ENCODE assay signal across 9 cellular contexts in the genomic region with DNA sequence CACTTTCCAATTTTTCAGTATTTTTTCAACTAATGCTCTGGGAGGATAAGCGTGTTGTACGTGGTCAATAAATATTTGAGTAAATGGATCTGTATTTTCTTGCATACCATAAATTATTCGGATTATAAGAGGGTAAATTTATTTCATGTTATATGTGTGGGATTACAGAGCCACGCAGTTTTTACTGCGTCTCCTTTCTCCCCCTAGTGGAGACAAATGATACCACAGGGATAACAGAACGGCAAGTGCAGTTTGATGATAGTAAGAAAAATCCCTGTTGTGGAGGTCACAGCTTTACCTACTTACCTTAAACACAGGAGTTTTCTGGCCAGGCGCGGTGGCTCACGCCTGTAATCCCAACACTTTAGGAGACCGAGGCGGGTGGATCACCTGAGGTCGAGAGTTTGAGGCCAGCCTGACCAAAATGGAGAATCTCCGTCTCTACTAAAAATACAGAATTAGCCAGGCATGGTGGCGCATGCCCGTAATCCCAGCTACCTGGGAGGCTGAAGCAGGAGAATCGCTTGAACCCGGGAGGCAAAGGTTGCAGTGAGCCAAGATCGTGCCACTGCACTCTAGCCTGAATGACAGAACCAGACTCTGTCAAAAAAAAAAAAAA. TPM values are rescaled to one million over a fixed set of nuclear protein-coding genes. Genes with fewer than 3 reads are reported as not detected.
DNase-seq lines count a peak whose midpoint lies in the region; ATAC-seq and TF ChIP-seq lines count a peak whose summit lies in the region.
"Had no signal": no experiment of that assay in that cellular context is flagged by ENCODE, and none has a peak within 500 bp of the region (broad histone marks: within the 10 kb centered on the region; RNA-seq: fewer than 3 reads in every experiment).

No MANE protein-coding gene starts in this region.

- in situ Hi-C loops in GM23248 (cut with MboI), result no loop called here

- TF ChIP-seq POLR2A in Peyer's patch (IDR thresholded peaks at IDR 0.05), result no peak

- no peaks in the 10 kb centered on the region for H4K20me1 ChIP-seq in GM23248 (ENCODE audit: insufficient read depth)

- H2AFZ ChIP-seq in GM23248, result no peak overlapping the region

- CTCF ChIA-PET in AG04449 (lab: Yijun Ruan, JAX), result no interaction called here

- POLR2A ChIA-PET in AG04449 (lab: Yijun Ruan, JAX), result no interaction called here

- TF ChIP-seq CTCF in AG04449 (IDR thresholded peaks at IDR 0.05; ENCODE audit: insufficient read depth, low read length, missing control alignments), result peak; percentile 38
- TF ChIP-seq CTCF in Peyer's patch (IDR thresholded peaks at IDR 0.05), result no peak

- 12 to 13% methylated on average over 18 of the region's 18 CpGs for WGBS in GM23248 (ENCODE audit: low coverage in 1 of 2, low lambda C conversion rate in 2 of 2, missing lambda C conversion rate in 2 of 2), 2 experiments

- H3K36me3 ChIP-seq in GM23248 (ENCODE audit: low read depth), result no peaks in the 10 kb centered on the region
- no peaks in the 10 kb centered on the region for H3K36me3 ChIP-seq in Peyer's patch

- no peak overlapping the region for H3K9ac ChIP-seq in GM23248

- no peaks in the 10 kb centered on the region for H3F3A ChIP-seq in GM23248 (ENCODE audit: insufficient read depth)

- no peaks in the 10 kb centered on the region for H3K79me2 ChIP-seq in GM23248 (ENCODE audit: insufficient read depth)

- H3K9me3 ChIP-seq in GM23248 (ENCODE audit: low read depth) (no peaks in the 10 kb centered on the region), Peyer's patch (no peaks in the 10 kb centered on the region)

- H3K4me3 ChIP-seq in AG04449 (ENCODE audit: low read depth, low read length) (no peak overlapping the region), GM23248 (no peak overlapping the region), Peyer's patch (no peak overlapping the region)

- H3K9me2 ChIP-seq in GM23248 (ENCODE audit: insufficient read depth), result no peaks in the 10 kb centered on the region

- H3K27ac ChIP-seq in GM23248, result no peak overlapping the region
- H3K27ac ChIP-seq in Peyer's patch, result no peak overlapping the region

- H3K4me1 ChIP-seq in GM23248 (ENCODE audit: insufficient read depth) (no peaks in the 10 kb centered on the region), Peyer's patch (no peaks in the 10 kb centered on the region)

- H3K27me3 ChIP-seq in GM23248 (replicated peaks; ENCODE audit: insufficient read depth) (no peaks in the 10 kb centered on the region), Peyer's patch (no peaks in the 10 kb centered on the region)

- ATAC-seq in GM21786 (IDR thresholded peaks at IDR 0.05; ENCODE audit: unreplicated experiment), result no peak

- DNase-seq in AG04449 (ENCODE audit: low read depth, low spot score) (no peak), GM23248 (peak; percentile 69), RPMI7951 (ENCODE audit: low read depth) (peak; percentile 34), iris pigment epithelial cell (ENCODE audit: low read depth) (peak; percentile 66), Peyer's patch (no peak), C1 segment of cervical spinal cord (lab: John Stamatoyannopoulos, UW) (no peak), germinal center (ENCODE audit: low spot score) (no peak)

- no peak overlapping the region for H3K4me2 ChIP-seq in GM23248 (ENCODE audit: unreplicated experiment)

RNA-seq across cellular contexts. Expression of gene MBD3L2B, which starts 16.8 kb away (rescaled TPM):
- not detected in 2 replicates for total RNA-seq in GM23248 (2014; rRNA removed; shearing (Covaris generic))
- not detected in 2 replicates for polyA plus RNA-seq in GM23248 (2016; fragmentation: Nextera tagmentation; extraction: Ambion mirVana)
- not detected in 2 replicates for total RNA-seq in RPMI7951 (2014; rRNA removed; shearing (Covaris generic))
- total RNA-seq in Peyer's patch, result not detected
- total RNA-seq: pulmonary artery endothelial cell had no signal

RNA-seq across cellular contexts. Expression of gene MBD3L5, which starts 26.0 kb away (rescaled TPM):
- not detected in 2 replicates for total RNA-seq in GM23248 (2014; rRNA removed; shearing (Covaris generic))
- not detected in 2 replicates for polyA plus RNA-seq in GM23248 (2016; fragmentation: Nextera tagmentation; extraction: Ambion mirVana)
- total RNA-seq in RPMI7951 (2014; rRNA removed; shearing (Covaris generic)), result not detected in 2 replicates
- total RNA-seq in Peyer's patch, result not detected
- total RNA-seq: pulmonary artery endothelial cell had no signal

RNA-seq across cellular contexts. Expression of gene MBD3L4, which starts 35.6 kb away (rescaled TPM):
- not detected in 2 replicates for total RNA-seq in GM23248 (2014; rRNA removed; shearing (Covaris generic))
- not detected in 2 replicates for polyA plus RNA-seq in GM23248 (2016; fragmentation: Nextera tagmentation; extraction: Ambion mirVana)
- not detected in 2 replicates for total RNA-seq in RPMI7951 (2014; rRNA removed; shearing (Covaris generic))
- total RNA-seq in Peyer's patch, result not detected
- total RNA-seq: pulmonary artery endothelial cell had no signal

RNA-seq across cellular contexts. Expression of gene MBD3L2, which starts 44.7 kb away (rescaled TPM):
- total RNA-seq in GM23248 (2014; rRNA removed; shearing (Covaris generic)), result not detected in 2 replicates
- not detected in 2 replicates for polyA plus RNA-seq in GM23248 (2016; fragmentation: Nextera tagmentation; extraction: Ambion mirVana)
- total RNA-seq in RPMI7951 (2014; rRNA removed; shearing (Covaris generic)), result not detected in 2 replicates
- not detected for total RNA-seq in Peyer's patch
- total RNA-seq: pulmonary artery endothelial cell had no signal

RNA-seq across cellular contexts. Expression of gene MBD3L3, which starts 54.1 kb away (rescaled TPM):
- total RNA-seq in GM23248 (2014; rRNA removed; shearing (Covaris generic)), result not detected in 2 replicates
- not detected in 2 replicates for polyA plus RNA-seq in GM23248 (2016; fragmentation: Nextera tagmentation; extraction: Ambion mirVana)
- total RNA-seq in RPMI7951 (2014; rRNA removed; shearing (Covaris generic)), result not detected in 2 replicates
- not detected for total RNA-seq in Peyer's patch
- total RNA-seq: pulmonary artery endothelial cell had no signal

Comparison
In these comparisons a context has a peak if more than half of its experiments do, and no peak if none do; other contexts are left out.
1. DNase-seq: peak in GM23248 (single experiment), RPMI7951 (single experiment) and iris pigment epithelial cell (single experiment); none in AG04449 (single experiment), Peyer's patch (0 of 3), C1 segment of cervical spinal cord (0 of 14) and germinal center (single experiment).